ENCODE assay signal across 14 cellular contexts in the genomic region with DNA sequence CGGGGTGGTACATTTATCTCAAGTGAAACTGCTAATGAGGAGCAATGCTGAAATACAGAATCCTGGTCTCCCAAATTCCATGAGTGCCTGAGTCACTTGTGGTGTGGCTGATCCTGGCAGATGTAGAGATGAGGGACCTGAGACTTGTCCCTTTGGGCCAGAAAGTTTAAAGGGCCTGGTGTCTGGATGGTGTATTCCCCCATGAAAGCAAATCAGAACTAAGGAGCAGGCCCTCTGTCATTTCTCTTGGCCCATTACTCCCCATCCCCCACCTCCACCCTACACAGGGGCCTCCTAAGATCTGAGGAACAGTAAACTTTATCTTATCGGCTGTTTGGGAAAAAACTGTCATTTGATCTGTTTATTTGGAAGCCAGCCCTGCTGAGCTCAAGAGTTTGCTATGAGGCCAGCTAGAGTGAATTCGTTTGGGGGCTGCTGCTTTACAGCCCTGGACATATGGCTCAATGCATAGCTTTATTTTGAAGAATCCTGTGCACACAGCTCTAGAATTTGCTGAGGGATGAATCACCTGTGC.
DNase-seq lines count a peak whose midpoint lies in the region; ATAC-seq and TF ChIP-seq lines count a peak whose summit lies in the region.
"Had no signal": no experiment of that assay in that cellular context is flagged by ENCODE, and none has a peak within 500 bp of the region (broad histone marks: within the 10 kb centered on the region; RNA-seq: fewer than 3 reads in every experiment).

No MANE protein-coding gene starts in this region.

- H3K4me3 Mint-ChIP-seq in CD14-positive monocyte = peak overlapping the region; percentile 97 to 99

- DNase-seq in CD14-positive monocyte (ENCODE audit: low spot score) (no peak), dorsolateral prefrontal cortex (no peak), osteoblast (ENCODE audit: insufficient read length, low spot score, missing footprints) (no peak), colonic mucosa (no peak), gastrocnemius medialis (no peak)
- no peak for DNase-seq in activated CD4-positive, CD25-positive, alpha-beta regulatory T cell (lab: John Stamatoyannopoulos, UW)
- DNase-seq: activated CD8-positive, alpha-beta T cell treated with anti-CD3 and anti-CD28 coated beads for 36 hours; MG63; NCI-H510A treated with DMSO at 0.1 percent for 48 hours; psoas muscle had no signal

- H3K4me2 ChIP-seq in Loucy (ENCODE audit: low read depth, low read length, poor library complexity, severe bottlenecking) (peak overlapping the region; percentile 87), osteoblast (ENCODE audit: insufficient read depth, low read length) (peak overlapping the region; percentile 31)

- no peaks in the 10 kb centered on the region for H3F3A ChIP-seq in Loucy (ENCODE audit: low read depth)

- peaks cover 0 to 2% (median under 1%) of the 10 kb centered on the region in 7 donors for H3K9me3 Mint-ChIP-seq in CD14-positive monocyte
- H3K9me3 Mint-ChIP-seq: activated CD8-positive, alpha-beta T cell treated with anti-CD3 and anti-CD28 coated beads for 36 hours had no signal

- H2AFZ ChIP-seq in Loucy (ENCODE audit: low read length) (no peak overlapping the region), osteoblast (ENCODE audit: low read length) (no peak overlapping the region)

- peaks cover 0 to 3% (median 2%) of the 10 kb centered on the region in 3 donors for H3K27me3 Mint-ChIP-seq in CD14-positive monocyte (ENCODE audit: low read depth in 3 of 3)

- peak overlapping the region in 5 of 7 donors; percentile 54 to 82 (median 67) for H3K27ac Mint-ChIP-seq in CD14-positive monocyte
- H3K27ac Mint-ChIP-seq: activated CD8-positive, alpha-beta T cell treated with anti-CD3 and anti-CD28 coated beads for 36 hours had no signal

- H3K27ac ChIP-seq in dorsolateral prefrontal cortex (peak overlapping the region in 47 of 59 donors; percentile 0 to 88 (median 71)), osteoblast (ENCODE audit: low read depth, low read length) (peak overlapping the region; percentile 37), colonic mucosa (no peak overlapping the region), gastrocnemius medialis (no peak overlapping the region)
- H3K27ac ChIP-seq: epithelial cell of prostate, psoas muscle, vagina had no signal

- ATAC-seq in HG03571 (IDR thresholded peaks at IDR 0.05; ENCODE audit: unreplicated experiment) (no peak), gastrocnemius medialis (no peak)
- ATAC-seq: activated CD8-positive, alpha-beta T cell treated with anti-CD3 and anti-CD28 coated beads for 36 hours; psoas muscle had no signal

- no peaks in the 10 kb centered on the region for H3K9me3 ChIP-seq in Loucy (ENCODE audit: insufficient read depth, low read depth, low read length)
- no peaks in the 10 kb centered on the region for H3K9me3 ChIP-seq in osteoblast (ENCODE audit: low read depth, low read length)
- no peaks in the 10 kb centered on the region for H3K9me3 ChIP-seq in colonic mucosa
- H3K9me3 ChIP-seq in gastrocnemius medialis = no peaks in the 10 kb centered on the region
- H3K9me3 ChIP-seq: MG63, psoas muscle, vagina had no signal

- intact Hi-C loops in CD14-positive monocyte (cut with micrococcal nuclease) = no loop called here
- intact Hi-C loops in dorsolateral prefrontal cortex (cut with DNase I) = loop anchor here (5.0 to 10.0 kb wide), 2 partner anchors 41 to 143 kb away; a partner anchor contains a TSS
- intact Hi-C loops in colonic mucosa (cut with DNase I) = no loop called here
- intact Hi-C loops in gastrocnemius medialis (cut with DNase I; ENCODE audit: low total_unique reads) = loop anchor here (5.0 kb wide), 2 partner anchors 41 to 64 kb away; no protein-coding TSS in a partner anchor

- no peak for TF ChIP-seq POLR2A in gastrocnemius medialis (IDR thresholded peaks at IDR 0.05)

- H3K4me1 Mint-ChIP-seq in CD14-positive monocyte = peaks cover 80% of the 10 kb centered on the region

- H4K20me1 ChIP-seq in Loucy (ENCODE audit: insufficient read depth, low read length, poor library complexity, severe bottlenecking) = no peaks in the 10 kb centered on the region
- no peaks in the 10 kb centered on the region for H4K20me1 ChIP-seq in osteoblast (ENCODE audit: insufficient read depth, low read length)

- TF ChIP-seq CTCF in CD14-positive monocyte (IDR thresholded peaks at IDR 0.05) (no peak), Loucy (conservative IDR thresholded peaks at IDR 0.05; ENCODE audit: low read length) (no peak), dorsolateral prefrontal cortex (IDR thresholded peaks at IDR 0.05 in 54 of 56, conservative IDR thresholded peaks at IDR 0.05 in 2 of 56; ENCODE audit: low read depth in 1 of 56, partially characterized antibody in 56 of 56) (no peak), osteoblast (IDR thresholded peaks at IDR 0.05; ENCODE audit: extremely low read depth, low read depth, low read length) (no peak), colonic mucosa (IDR thresholded peaks at IDR 0.05) (no peak), gastrocnemius medialis (IDR thresholded peaks at IDR 0.05 in 4 of 5, conservative IDR thresholded peaks at IDR 0.05 in 1 of 5) (no peak)

- in situ Hi-C loops in gastrocnemius medialis (cut with MboI; ENCODE audit: low sequenced_read_pairs in 4 of 4) = no loop called here

- H3K4me3 ChIP-seq in Loucy (ENCODE audit: low read length, poor library complexity, severe bottlenecking) (peak overlapping the region; percentile 92), dorsolateral prefrontal cortex (peak overlapping the region in 48 of 59 donors; percentile 0 to 75 (median 60)), osteoblast (ENCODE audit: insufficient read depth, low read length) (no peak overlapping the region), colonic mucosa (no peak overlapping the region), gastrocnemius medialis (no peak overlapping the region)
- H3K4me3 ChIP-seq: MG63 had no signal

- H3K4me1 ChIP-seq in Loucy (ENCODE audit: insufficient read depth, low read length, poor library complexity, severe bottlenecking) (peaks cover 64% of the 10 kb centered on the region), osteoblast (ENCODE audit: insufficient read depth, low read length) (peaks cover 53% of the 10 kb centered on the region), colonic mucosa (peaks cover 5% of the 10 kb centered on the region), gastrocnemius medialis (peaks cover 37 to 45% of the 10 kb centered on the region in 2 donors)

- H3K9ac ChIP-seq in Loucy (ENCODE audit: low read depth, low read length, poor library complexity, severe bottlenecking) = peak overlapping the region; percentile 82
- H3K9ac ChIP-seq in colonic mucosa (ENCODE audit: low read depth in 2 of 2, low read length in 2 of 2) = no peak overlapping the region

- H3K36me3 Mint-ChIP-seq in CD14-positive monocyte = peaks cover 28 to 39% of the 10 kb centered on the region in 2 donors

- H3K9me2 ChIP-seq in Loucy (replicated peaks; ENCODE audit: low read depth, low read length) = no peaks in the 10 kb centered on the region

- H3K36me3 ChIP-seq in Loucy (ENCODE audit: insufficient read depth, low read length) = no peaks in the 10 kb centered on the region
- no peaks in the 10 kb centered on the region for H3K36me3 ChIP-seq in osteoblast (ENCODE audit: insufficient read depth, low read length)
- H3K36me3 ChIP-seq in colonic mucosa = no peaks in the 10 kb centered on the region
- H3K36me3 ChIP-seq in gastrocnemius medialis = no peaks in the 10 kb centered on the region
- H3K36me3 ChIP-seq: vagina had no signal

- H3K27me3 ChIP-seq in Loucy (ENCODE audit: insufficient read depth, low read length, poor library complexity, severe bottlenecking) (no peaks in the 10 kb centered on the region), dorsolateral prefrontal cortex (no peaks in the 10 kb centered on the region), osteoblast (ENCODE audit: insufficient read depth, low read length) (no peaks in the 10 kb centered on the region), colonic mucosa (no peaks in the 10 kb centered on the region), gastrocnemius medialis (no peaks in the 10 kb centered on the region)
- H3K27me3 ChIP-seq: MG63, vagina had no signal

- peaks cover 58% of the 10 kb centered on the region for H3K79me2 ChIP-seq in Loucy (ENCODE audit: insufficient read depth, low read length)
- peaks cover 20% of the 10 kb centered on the region for H3K79me2 ChIP-seq in osteoblast (ENCODE audit: insufficient read depth, low read length)

Comparison
In these comparisons a context has a peak if more than half of its experiments do, and no peak if none do; other contexts are left out.
1. H3K4me3 ChIP-seq: peak in Loucy (single experiment) and dorsolateral prefrontal cortex (48 of 59); none in osteoblast (single experiment), colonic mucosa (single experiment) and gastrocnemius medialis (0 of 4).
2. H3K27ac ChIP-seq: peak in dorsolateral prefrontal cortex (47 of 59) and osteoblast (single experiment); none in colonic mucosa (single experiment) and gastrocnemius medialis (0 of 4).
3. intact Hi-C loops: an anchor here in dorsolateral prefrontal cortex (5.0 to 10.0 kb wide) and gastrocnemius medialis (5.0 kb wide); none called in CD14-positive monocyte and colonic mucosa.